ENCODE assay signal across 2 cellular contexts in genomic region chr16:726438-727290, GRCh38.
TF ChIP-seq lines count a peak whose summit lies in the region.

CCDC78 (minus strand) TSS chr16:726443; CDS start chr16:726367, 76 bp downstream.
HAGHL (plus strand) TSS chr16:727106; CDS start chr16:727510, 404 bp downstream.

TF ChIP-seq in HEK293T, 16 proteins besides CTCF, POLR2A, EP300 and RAD21 (continued from another document):
- TF ChIP-seq FOXM1 (IDR thresholded peaks at IDR 0.05; ENCODE audit: borderline replicate concordance) (no peak), SUZ12 (IDR thresholded peaks at IDR 0.05) (no peak), FOXK2 (IDR thresholded peaks at IDR 0.05) (no peak), HDGF (IDR thresholded peaks at IDR 0.05; ENCODE audit: borderline replicate concordance) (no peak), TARDBP (IDR thresholded peaks at IDR 0.05) (no peak), CTBP1 (IDR thresholded peaks at IDR 0.05; ENCODE audit: borderline replicate concordance) (no peak), NFRKB (IDR thresholded peaks at IDR 0.05) (no peak), BHLHE40 (IDR thresholded peaks at IDR 0.05; ENCODE audit: borderline replicate concordance) (no peak), ELF4 (IDR thresholded peaks at IDR 0.05) (no peak), L3MBTL2 (conservative IDR thresholded peaks at IDR 0.05) (no peak), LEF1 (IDR thresholded peaks at IDR 0.05; ENCODE audit: borderline replicate concordance) (no peak)

TF ChIP-seq in SK-N-SH, 30 proteins besides CTCF, POLR2A, EP300 and RAD21 (continued from another document):
- TF ChIP-seq, protein P1, sequence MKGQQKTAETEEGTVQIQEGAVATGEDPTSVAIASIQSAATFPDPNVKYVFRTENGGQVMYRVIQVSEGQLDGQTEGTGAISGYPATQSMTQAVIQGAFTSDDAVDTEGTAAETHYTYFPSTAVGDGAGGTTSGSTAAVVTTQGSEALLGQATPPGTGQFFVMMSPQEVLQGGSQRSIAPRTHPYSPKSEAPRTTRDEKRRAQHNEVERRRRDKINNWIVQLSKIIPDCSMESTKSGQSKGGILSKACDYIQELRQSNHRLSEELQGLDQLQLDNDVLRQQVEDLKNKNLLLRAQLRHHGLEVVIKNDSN (IDR thresholded peaks at IDR 0.05; ENCODE audit: borderline replicate concordance, low read depth), result peak; percentile 55; the same call in 1 of the 2 replicates
- TF ChIP-seq NRF1 (IDR thresholded peaks at IDR 0.05; ENCODE audit: low read depth, low read length), result peak; percentile 31; the same call in 1 of the 2 replicates
- peak; percentile 32; the same call in 1 of the 2 replicates for TF ChIP-seq REST (IDR thresholded peaks at IDR 0.05; ENCODE audit: low read depth, low read length)
